In the genomic region with DNA sequence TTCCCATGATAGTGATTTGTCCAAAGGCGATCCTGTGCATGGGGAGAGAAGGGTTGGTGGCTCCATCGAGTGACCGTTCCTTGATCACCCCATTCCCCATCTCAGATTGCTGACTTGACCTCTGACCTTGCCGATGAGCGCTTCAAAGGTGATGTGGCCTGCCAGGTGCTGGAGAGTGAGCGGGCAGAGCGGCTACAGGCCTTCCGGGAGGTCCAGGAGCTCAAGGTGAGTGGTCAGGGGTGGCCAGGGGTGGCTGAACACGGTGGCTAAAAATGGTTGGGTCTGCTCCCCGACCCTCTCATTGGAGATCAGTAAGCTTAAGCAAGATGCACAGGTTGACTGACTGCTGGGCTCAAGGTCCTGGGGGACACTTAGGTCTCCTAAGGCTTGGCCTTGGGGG, we compare ENCODE assay signal across 29 cellular contexts.
"Had no signal": no experiment of that assay in that cellular context is flagged by ENCODE, and none has a peak within 500 bp of the region (broad histone marks: within the 10 kb centered on the region; RNA-seq: fewer than 3 reads in every experiment).

No MANE protein-coding gene starts in this region.

- H3K36me3 ChIP-seq: colonic mucosa, esophagus squamous epithelium, gastroesophageal sphincter had no signal

- DNase-seq: colonic mucosa; cortex of kidney; dermis blood vessel endothelial cell; dorsolateral prefrontal cortex; effector CD4-positive, alpha-beta T cell; effector CD8-positive, alpha-beta T cell; effector memory CD4-positive, alpha-beta T cell; effector memory CD8-positive, alpha-beta T cell; endodermal cell; erythroblast; esophagus squamous epithelium; foreskin fibroblast; foreskin keratinocyte; foreskin melanocyte; gastrocnemius medialis; glutamatergic neuron; head of caudate nucleus; heart left ventricle; heart right ventricle had no signal

- H3K4me1 ChIP-seq: colonic mucosa, esophagus muscularis mucosa, esophagus squamous epithelium, foreskin keratinocyte, gastrocnemius medialis, gastroesophageal sphincter, heart left ventricle, heart right ventricle had no signal

- H3K27ac Mint-ChIP-seq: dendritic cell treated with granulocyte-macrophage colony-stimulating factor and Interleukin-4, amounts not matched to agents 40 ng/mL and 50 ng/mL, for 4 days; effector memory CD8-positive, alpha-beta T cell; endodermal cell had no signal

- ATAC-seq: effector memory CD8-positive, alpha-beta T cell; esophagus mucosa; foreskin keratinocyte; gastrocnemius medialis; gastroesophageal sphincter had no signal

- H3K9me3 Mint-ChIP-seq: dendritic cell treated with granulocyte-macrophage colony-stimulating factor and Interleukin-4, amounts not matched to agents 40 ng/mL and 50 ng/mL, for 4 days; effector memory CD8-positive, alpha-beta T cell; endodermal cell had no signal

- FAIRE-seq: colon, endometrium, endothelial cell of umbilical vein, frontal cortex had no signal

- H3K4me3 Mint-ChIP-seq: dendritic cell treated with granulocyte-macrophage colony-stimulating factor and Interleukin-4, amounts not matched to agents 40 ng/mL and 50 ng/mL, for 4 days; effector memory CD8-positive, alpha-beta T cell; endodermal cell had no signal

- H3K27ac ChIP-seq: colonic mucosa, coronary artery, dorsolateral prefrontal cortex, epithelial cell of prostate, esophagus muscularis mucosa, esophagus squamous epithelium, foreskin keratinocyte, gastrocnemius medialis, gastroesophageal sphincter, heart left ventricle, heart right ventricle had no signal

- H3K27me3 ChIP-seq: colonic mucosa, foreskin keratinocyte, gastrocnemius medialis, heart right ventricle had no signal

- H3K4me3 ChIP-seq: colonic mucosa, coronary artery, dorsolateral prefrontal cortex, esophagus muscularis mucosa, esophagus squamous epithelium, gastrocnemius medialis, gastroesophageal sphincter, heart left ventricle, heart right ventricle had no signal

- H3K9me3 ChIP-seq: colonic mucosa, esophagus muscularis mucosa, esophagus squamous epithelium, gastrocnemius medialis, gastroesophageal sphincter, heart left ventricle, heart right ventricle had no signal

- H3K4me1 Mint-ChIP-seq: endodermal cell had no signal
